In genomic region chr11:70661763-70662501, GRCh38 we compare ENCODE assay signal across 10 cellular contexts.
DNase-seq lines count a peak whose midpoint lies in the region; TF ChIP-seq lines count a peak whose summit lies in the region.
"Had no signal": no experiment of that assay in that cellular context is flagged by ENCODE, and none has a peak within 500 bp of the region (broad histone marks: within the 10 kb centered on the region; RNA-seq: fewer than 3 reads in every experiment).

No MANE protein-coding gene starts in this region.

- H3K9me3 ChIP-seq in neuronal stem cell (replicated peaks in 1 of 2; ENCODE audit: control insufficient read depth in 2 of 2, insufficient read depth in 1 of 2, low read depth in 1 of 2, low read length in 2 of 2): no peaks in the 10 kb centered on the region

- H3K18ac ChIP-seq in neuronal stem cell (ENCODE audit: low read length): peak overlapping the region; percentile 95

- H3K36me3 ChIP-seq in neuronal stem cell (replicated peaks in 1 of 2; ENCODE audit: control insufficient read depth in 2 of 2, insufficient read depth in 2 of 2, low read length in 2 of 2): peaks cover 0 to 21% of the 10 kb centered on the region in 2 donors

- peak overlapping the region; percentile 57 for H4K91ac ChIP-seq in neuronal stem cell (ENCODE audit: low read depth, low read length, poor library complexity)

- H2BK12ac ChIP-seq in neuronal stem cell (ENCODE audit: low read length): no peak overlapping the region

- H2AK5ac ChIP-seq in neuronal stem cell (ENCODE audit: low read depth, low read length): peak overlapping the region; percentile 56

- H3K9ac ChIP-seq in neuronal stem cell (ENCODE audit: low read depth, low read length, poor library complexity): peak overlapping the region; percentile 88

- H3K27ac ChIP-seq in neuronal stem cell (replicated peaks; ENCODE audit: low read length): no peak overlapping the region

- peak overlapping the region; percentile 86 for H3K4ac ChIP-seq in neuronal stem cell (ENCODE audit: low read length)

- H2BK15ac ChIP-seq in neuronal stem cell (ENCODE audit: low read length): peak overlapping the region; percentile 88

- no CpG with 5 or more reads among the region's 54 CpGs for WGBS in neuronal stem cell (ENCODE audit: extremely low coverage in 2 of 2, insufficient read length in 2 of 2, insufficient replicate concordance in 1 of 2), 2 donors

- peak overlapping the region; percentile 46 for H3K23ac ChIP-seq in neuronal stem cell (ENCODE audit: low read depth, low read length, poor library complexity)

- no peak overlapping the region for H3K14ac ChIP-seq in neuronal stem cell (ENCODE audit: low read length)

- peak overlapping the region; percentile 83 for H3K4me2 ChIP-seq in neuronal stem cell (ENCODE audit: insufficient read depth, low read length, poor library complexity, severe bottlenecking)

- H3K27me3 ChIP-seq in neuronal stem cell (ENCODE audit: control insufficient read depth in 3 of 3, insufficient read depth in 3 of 3, low read depth in 1 of 3, low read length in 3 of 3): no peaks in the 10 kb centered on the region

- peak overlapping the region; percentile 63 for H2BK120ac ChIP-seq in neuronal stem cell (ENCODE audit: low read depth, low read length)

- peaks cover 14 to 35% of the 10 kb centered on the region in 2 donors for H3K4me1 ChIP-seq in neuronal stem cell (ENCODE audit: control insufficient read depth in 2 of 2, insufficient read depth in 1 of 2, low read depth in 1 of 2, low read length in 2 of 2)

- no peaks in the 10 kb centered on the region for H3K79me1 ChIP-seq in neuronal stem cell (ENCODE audit: low read depth, low read length)

- DNase-seq in AG10803 (ENCODE audit: low read depth): peak; percentile 22
- DNase-seq in NCI-H526 treated with DMSO at 0.1 percent for 48 hours (lab: John Stamatoyannopoulos, UW): peak; percentile 68
- no peak for DNase-seq in fibroblast of villous mesenchyme (ENCODE audit: low read depth)
- peak; percentile 43 for DNase-seq in neuronal stem cell (ENCODE audit: low spot score)
- DNase-seq in NAMALWA (ENCODE audit: low spot score): no peak
- DNase-seq in activated CD4-positive, alpha-beta T cell treated with anti-CD3 and anti-CD28 coated beads for 48 hours: no peak
- no peak for DNase-seq in NCI-H1092 (lab: John Stamatoyannopoulos, UW)
- no peak for DNase-seq in stimulated activated CD4-positive, alpha-beta T cell treated with anti-CD3 and anti-CD28 coated beads, Interleukin-4, amount 100 ng/mL, for 24 hours
- DNase-seq: activated CD8-positive, alpha-beta T cell treated with anti-CD3 and anti-CD28 coated beads, Interleukin-2, amount 10 ng/mL, durations not matched to agents 7 days and 5 days; cortex of kidney had no signal

- peak overlapping the region; percentile 29 for H2BK5ac ChIP-seq in neuronal stem cell (ENCODE audit: low read length)

- H2AFZ ChIP-seq in neuronal stem cell (ENCODE audit: low read length): peak overlapping the region; percentile 94

- H3K4me3 ChIP-seq in AG10803 (ENCODE audit: low read length) (peak overlapping the region; percentile 35), fibroblast of villous mesenchyme (ENCODE audit: low read depth, low read length) (peak overlapping the region; percentile 25), neuronal stem cell (ENCODE audit: low read length in 2 of 2) (peak overlapping the region; percentile 54 to 80)

- no peak for TF ChIP-seq CTCF in AG10803 (conservative IDR thresholded peaks at IDR 0.05; ENCODE audit: low read length)
- no peak for TF ChIP-seq CTCF in fibroblast of villous mesenchyme (IDR thresholded peaks at IDR 0.05; ENCODE audit: insufficient read depth, low read depth, low read length)

- H4K8ac ChIP-seq in neuronal stem cell (ENCODE audit: low read depth, low read length): no peak overlapping the region

Comparison
In these comparisons a context has a peak if more than half of its experiments do, and no peak if none do; other contexts are left out.
1. DNase-seq: peak in AG10803 (single experiment), NCI-H526 treated with DMSO at 0.1 percent for 48 hours (single experiment) and neuronal stem cell (single experiment); none in fibroblast of villous mesenchyme (single experiment), NAMALWA (single experiment), activated CD4-positive, alpha-beta T cell treated with anti-CD3 and anti-CD28 coated beads for 48 hours (single experiment), NCI-H1092 (single experiment) and stimulated activated CD4-positive, alpha-beta T cell treated with anti-CD3 and anti-CD28 coated beads, Interleukin-4, amount 100 ng/mL, for 24 hours (single experiment).
2. Peak in every context shown above with its lines, with median percentiles within 50 percentile points of each other: H3K4me3 ChIP-seq.